In the genomic region with DNA sequence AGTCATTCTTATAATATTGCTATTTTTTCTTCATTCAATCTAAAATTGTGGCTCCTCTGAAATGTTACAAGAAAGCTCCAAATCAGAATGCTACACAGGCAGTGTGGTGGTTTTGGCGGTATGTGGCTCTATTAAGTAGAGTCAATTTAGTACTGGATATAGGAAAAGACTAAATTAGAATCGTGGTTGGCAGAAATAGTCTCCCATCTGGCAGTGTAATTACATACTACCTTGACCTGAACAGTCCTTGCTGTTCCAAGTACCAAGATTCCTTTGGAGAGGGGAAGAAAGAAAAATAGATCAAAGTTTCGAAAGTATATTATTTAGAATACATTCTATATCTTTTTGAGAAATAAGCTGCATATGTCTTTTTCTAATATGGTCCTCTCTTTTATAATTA, we compare ENCODE assay signal across 18 cellular contexts.
"Had no signal": no experiment of that assay in that cellular context is flagged by ENCODE, and none has a peak within 500 bp of the region (broad histone marks: within the 10 kb centered on the region; RNA-seq: fewer than 3 reads in every experiment).

No MANE protein-coding gene starts in this region.

- H3K36me3 ChIP-seq: adrenal gland, ovary, sigmoid colon, thyroid gland had no signal

- H3K4me1 Mint-ChIP-seq: activated CD4-positive, alpha-beta T cell treated with anti-CD3 and anti-CD28 coated beads for 36 hours; memory B cell; naive thymus-derived CD8-positive, alpha-beta T cell; WTC11 had no signal

- H3K36me3 Mint-ChIP-seq: memory B cell had no signal

- H3K9me3 ChIP-seq: adrenal gland, ovary, thyroid gland had no signal

- H3K27me3 Mint-ChIP-seq: activated CD4-positive, alpha-beta T cell treated with anti-CD3 and anti-CD28 coated beads for 36 hours; memory B cell; naive thymus-derived CD8-positive, alpha-beta T cell had no signal

- H3K27me3 ChIP-seq: adrenal gland, ovary, sigmoid colon, thyroid gland had no signal

- H3K27ac ChIP-seq: adrenal gland, coronary artery, ovary, thyroid gland had no signal

- FAIRE-seq: urothelium cell line had no signal

- H3K4me3 ChIP-seq: adrenal gland, coronary artery, ovary, sigmoid colon, thyroid gland had no signal

- ATAC-seq: activated CD4-positive, alpha-beta T cell treated with anti-CD3 and anti-CD28 coated beads for 36 hours; activated naive CD4-positive, alpha-beta T cell treated with anti-CD3 and anti-CD28 coated beads, Interleukin-2, amount 50 U/mL, for 72 hours; naive thymus-derived CD8-positive, alpha-beta T cell had no signal

- H3K27ac Mint-ChIP-seq: activated CD4-positive, alpha-beta T cell treated with anti-CD3 and anti-CD28 coated beads for 36 hours; activated naive CD4-positive, alpha-beta T cell treated with anti-CD3 and anti-CD28 coated beads, Interleukin-2, amount 50 U/mL, for 72 hours; memory B cell; naive thymus-derived CD8-positive, alpha-beta T cell; T-helper 2 cell treated with Interferon-gamma antibody and Interleukin-4, amounts not matched to agents 5 μg/mL and 100 μg/mL, for 36 hours; WTC11 had no signal

- DNase-seq: activated CD4-positive, alpha-beta T cell treated with anti-CD3 and anti-CD28 coated beads for 36 hours; activated CD4-positive, alpha-beta T cell treated with anti-CD3 and anti-CD28 coated beads, Interleukin-2, amount 50 U/mL, for 48 hours; activated gamma-delta T cell; adrenal gland; erythroblast; islet precursor cell; naive thymus-derived CD8-positive, alpha-beta T cell; ovary; sigmoid colon; stimulated activated CD4-positive, alpha-beta T cell treated with anti-CD3 and anti-CD28 coated beads, Interleukin-2, amount 100 ng/mL, for 24 hours; stimulated activated naive CD4-positive, alpha-beta T cell treated with Interleukin-2 at 50 U/mL for 16 hours had no signal

- H3K4me1 ChIP-seq: adrenal gland, sigmoid colon, thyroid gland had no signal

- H3K4me3 Mint-ChIP-seq: activated CD4-positive, alpha-beta T cell treated with anti-CD3 and anti-CD28 coated beads for 36 hours; memory B cell; naive thymus-derived CD8-positive, alpha-beta T cell; T-helper 2 cell treated with Interferon-gamma antibody and Interleukin-4, amounts not matched to agents 5 μg/mL and 100 μg/mL, for 36 hours; WTC11 had no signal
